In the genomic region with DNA sequence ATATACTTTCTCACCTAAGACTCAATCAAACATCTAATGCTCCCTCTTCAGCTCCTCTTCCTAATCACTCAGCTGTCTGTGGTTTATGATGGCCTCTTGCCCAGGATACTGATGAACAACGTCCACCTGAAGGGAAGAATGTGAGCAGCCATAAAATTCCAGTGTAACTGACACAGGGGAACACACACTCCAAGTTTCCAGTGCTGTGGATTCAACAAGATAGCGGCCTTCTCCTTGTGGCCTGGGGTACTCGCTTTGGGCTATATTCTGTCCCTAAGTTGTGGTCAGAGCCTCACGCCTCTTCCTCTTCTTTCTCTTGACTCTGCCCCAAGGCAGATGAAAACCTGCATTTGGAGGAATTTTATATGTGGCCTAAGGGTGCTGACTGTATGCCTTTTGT, we compare ENCODE assay signal across 13 cellular contexts. TPM values are rescaled to one million over a fixed set of nuclear protein-coding genes. Genes with fewer than 3 reads are reported as not detected.
DNase-seq lines count a peak whose midpoint lies in the region; FAIRE-seq and TF ChIP-seq lines count a peak whose summit lies in the region.
"Had no signal": no experiment of that assay in that cellular context is flagged by ENCODE, and none has a peak within 500 bp of the region (broad histone marks: within the 10 kb centered on the region; RNA-seq: fewer than 3 reads in every experiment).

No MANE protein-coding gene starts in this region.

- H3K4me2 ChIP-seq in BLaER1, result peak overlapping the region; percentile 54
- H3K4me2 ChIP-seq in mesenchymal stem cell (ENCODE audit: low read length, poor library complexity, severe bottlenecking), result no peak overlapping the region
- H3K4me2 ChIP-seq: KMS-11 had no signal

- peak overlapping the region; percentile 47 to 84 for H2BK12ac ChIP-seq in mesenchymal stem cell (ENCODE audit: low read length in 2 of 2)

- H3K18ac ChIP-seq in mesenchymal stem cell (ENCODE audit: low read depth in 1 of 2, low read length in 2 of 2), result peak overlapping the region; percentile 12 to 16

- H3K4me3 Mint-ChIP-seq in activated T-helper 1 cell treated with anti-CD3 and anti-CD28 coated beads, Interleukin-12 subunit alpha, Interleukin-12 subunit beta, Interleukin-2, Interleukin-4 antibody, amounts not matched to agents 30 ng/mL and 10 ng/mL and 1 ng/mL, durations not matched to agents 14 hours and 24 hours and 36 hours, result peak overlapping the region; percentile 16
- H3K4me3 Mint-ChIP-seq: H9 had no signal

- peak overlapping the region; percentile 51 for H3K27ac ChIP-seq in BLaER1
- H3K27ac ChIP-seq in mesenchymal stem cell (ENCODE audit: low read length, poor library complexity, severe bottlenecking), result no peak overlapping the region
- H3K27ac ChIP-seq: KMS-11, vagina had no signal

- H4K91ac ChIP-seq in mesenchymal stem cell (ENCODE audit: low read length), result peak overlapping the region; percentile 39

- H2BK15ac ChIP-seq in mesenchymal stem cell (ENCODE audit: low read depth, poor library complexity, severe bottlenecking), result peak overlapping the region; percentile 28

- peak overlapping the region; percentile 72 for H4K8ac ChIP-seq in mesenchymal stem cell (ENCODE audit: low read length)

- no peaks in the 10 kb centered on the region for H3K9me3 Mint-ChIP-seq in activated T-helper 1 cell treated with anti-CD3 and anti-CD28 coated beads, Interleukin-12 subunit alpha, Interleukin-12 subunit beta, Interleukin-2, Interleukin-4 antibody, amounts not matched to agents 30 ng/mL and 10 ng/mL and 1 ng/mL, durations not matched to agents 14 hours and 24 hours and 36 hours
- H3K9me3 Mint-ChIP-seq: H9 had no signal

- H3K23ac ChIP-seq in mesenchymal stem cell (ENCODE audit: low read length in 2 of 2), result peak overlapping the region in 1 of 2 experiments; percentile 34

- H2AK5ac ChIP-seq in mesenchymal stem cell (ENCODE audit: low read length, severe bottlenecking), result peak overlapping the region; percentile 76

- no peak overlapping the region for H3K4ac ChIP-seq in mesenchymal stem cell (ENCODE audit: low read depth in 1 of 2, low read length in 2 of 2)

- FAIRE-seq in H54 (lab: Jason Lieb, UNC), result no peak
- FAIRE-seq: endometrium had no signal

- no peak overlapping the region for H3K14ac ChIP-seq in mesenchymal stem cell (ENCODE audit: low read length in 2 of 2)

- peaks cover 84% of the 10 kb centered on the region for H3K4me1 Mint-ChIP-seq in activated T-helper 1 cell treated with anti-CD3 and anti-CD28 coated beads, Interleukin-12 subunit alpha, Interleukin-12 subunit beta, Interleukin-2, Interleukin-4 antibody, amounts not matched to agents 30 ng/mL and 10 ng/mL and 1 ng/mL, durations not matched to agents 14 hours and 24 hours and 36 hours (ENCODE audit: low read depth)

- no peak overlapping the region for H2AFZ ChIP-seq in mesenchymal stem cell (ENCODE audit: low read depth, low read length)

- peaks cover 2% of the 10 kb centered on the region for H3K27me3 Mint-ChIP-seq in activated T-helper 1 cell treated with anti-CD3 and anti-CD28 coated beads, Interleukin-12 subunit alpha, Interleukin-12 subunit beta, Interleukin-2, Interleukin-4 antibody, amounts not matched to agents 30 ng/mL and 10 ng/mL and 1 ng/mL, durations not matched to agents 14 hours and 24 hours and 36 hours (ENCODE audit: insufficient read depth)

- no peak overlapping the region for H2BK5ac ChIP-seq in mesenchymal stem cell (ENCODE audit: low read depth, low read length, poor library complexity, severe bottlenecking)

- H3K79me1 ChIP-seq in mesenchymal stem cell (replicated peaks; ENCODE audit: low read length, poor library complexity, severe bottlenecking), result peaks cover 18% of the 10 kb centered on the region

- peaks cover 20% of the 10 kb centered on the region for H3K36me3 Mint-ChIP-seq in activated T-helper 1 cell treated with anti-CD3 and anti-CD28 coated beads, Interleukin-12 subunit alpha, Interleukin-12 subunit beta, Interleukin-2, Interleukin-4 antibody, amounts not matched to agents 30 ng/mL and 10 ng/mL and 1 ng/mL, durations not matched to agents 14 hours and 24 hours and 36 hours (ENCODE audit: low read depth)

- TF ChIP-seq POLR2A in H54 (IDR thresholded peaks at IDR 0.05; ENCODE audit: low read depth, low read length), result no peak

- DNase-seq in EL, result peak; percentile 49
- no peak for DNase-seq in activated T-helper 1 cell treated with anti-CD3 and anti-CD28 coated beads, Interleukin-12 subunit alpha, Interleukin-12 subunit beta, Interleukin-2, Interleukin-4 antibody, amounts not matched to agents 30 ng/mL and 10 ng/mL and 1 ng/mL, durations not matched to agents 14 hours and 24 hours and 36 hours (ENCODE audit: low spot score)
- no peak for DNase-seq in mesenchymal stem cell
- no peak for DNase-seq in D341Med (ENCODE audit: low spot score)
- DNase-seq in HT-29 (ENCODE audit: low spot score), result no peak
- no peak for DNase-seq in H54 (ENCODE audit: insufficient read length, low spot score)
- DNase-seq in HUDEP-2 (lab: John Stamatoyannopoulos, UW; ENCODE audit: unreplicated experiment in 76 of 76), result no peak
- DNase-seq: H9, SIG-M5 had no signal

- peaks cover 23% of the 10 kb centered on the region for H4K20me1 ChIP-seq in BLaER1

- intact Hi-C loops in activated T-helper 1 cell treated with anti-CD3 and anti-CD28 coated beads, Interleukin-12 subunit alpha, Interleukin-12 subunit beta, Interleukin-2, Interleukin-4 antibody, amounts not matched to agents 30 ng/mL and 10 ng/mL and 1 ng/mL, durations not matched to agents 14 hours and 24 hours and 36 hours (cut with micrococcal nuclease), result loop anchor here (1.0 to 2.0 kb wide), 2 partner anchors 8 to 13 kb away; no protein-coding TSS in a partner anchor

- H3K9ac ChIP-seq in BLaER1, result no peak overlapping the region
- no peak overlapping the region for H3K9ac ChIP-seq in mesenchymal stem cell (ENCODE audit: low read length)
- H3K9ac ChIP-seq: KMS-11 had no signal

- WGBS in mesenchymal stem cell, result 86% methylated on average over 2 of the region's 4 CpGs

- peak overlapping the region; percentile 70 for H3K27ac Mint-ChIP-seq in activated T-helper 1 cell treated with anti-CD3 and anti-CD28 coated beads, Interleukin-12 subunit alpha, Interleukin-12 subunit beta, Interleukin-2, Interleukin-4 antibody, amounts not matched to agents 30 ng/mL and 10 ng/mL and 1 ng/mL, durations not matched to agents 14 hours and 24 hours and 36 hours
- H3K27ac Mint-ChIP-seq: H9 had no signal

- H3K4me3 ChIP-seq in BLaER1 (no peak overlapping the region), mesenchymal stem cell (ENCODE audit: insufficient read depth in 1 of 2, low read depth in 1 of 2, low read length in 2 of 2) (no peak overlapping the region)
- H3K4me3 ChIP-seq: vagina had no signal

- H3K4me1 ChIP-seq in BLaER1 (peaks cover 87% of the 10 kb centered on the region), mesenchymal stem cell (ENCODE audit: control insufficient read depth, insufficient read depth, low read depth, low read length) (peaks cover 24% of the 10 kb centered on the region)

- H3K27me3 ChIP-seq in BLaER1, result no peaks in the 10 kb centered on the region
- no peaks in the 10 kb centered on the region for H3K27me3 ChIP-seq in mesenchymal stem cell (ENCODE audit: control insufficient read depth in 1 of 2, insufficient read depth in 1 of 2, low read length in 2 of 2)
- H3K27me3 ChIP-seq: vagina had no signal

- H2BK120ac ChIP-seq in mesenchymal stem cell (ENCODE audit: low read depth, low read length), result no peak overlapping the region

- peaks cover 12% of the 10 kb centered on the region; the same call in 1 of the 2 replicates for H3K36me3 ChIP-seq in BLaER1
- no peaks in the 10 kb centered on the region for H3K36me3 ChIP-seq in mesenchymal stem cell (ENCODE audit: control insufficient read depth in 1 of 2, insufficient read depth in 2 of 2, low read depth in 1 of 2, low read length in 2 of 2)
- H3K36me3 ChIP-seq: vagina had no signal

- H3K9me3 ChIP-seq in BLaER1, result peaks cover 22% of the 10 kb centered on the region; the same call in 1 of the 2 replicates
- no peaks in the 10 kb centered on the region for H3K9me3 ChIP-seq in mesenchymal stem cell (ENCODE audit: control insufficient read depth, low read length)
- H3K9me3 ChIP-seq: vagina had no signal

RNA-seq across cellular contexts. Expression of a gene that starts 11.7 kb away (rescaled TPM):
- total RNA-seq in activated T-helper 1 cell treated with anti-CD3 and anti-CD28 coated beads, Interleukin-12 subunit alpha, Interleukin-12 subunit beta, Interleukin-2, Interleukin-4 antibody, amounts not matched to agents 30 ng/mL and 10 ng/mL and 1 ng/mL, durations not matched to agents 14 hours and 24 hours and 36 hours, result 64.4 and 66.5 TPM in 2 replicates
- 58.5 TPM for polyA plus RNA-seq in mesenchymal stem cell (2013, experiment 1 of 2)
- 58.1 TPM for polyA plus RNA-seq in mesenchymal stem cell (2013, experiment 2 of 2)
- total RNA-seq in HT-29 (2014; rRNA removed; shearing (Covaris generic)), result 14.6 and 16.9 TPM in 2 replicates
